ENCODE assay signal across 8 cellular contexts in the genomic region with DNA sequence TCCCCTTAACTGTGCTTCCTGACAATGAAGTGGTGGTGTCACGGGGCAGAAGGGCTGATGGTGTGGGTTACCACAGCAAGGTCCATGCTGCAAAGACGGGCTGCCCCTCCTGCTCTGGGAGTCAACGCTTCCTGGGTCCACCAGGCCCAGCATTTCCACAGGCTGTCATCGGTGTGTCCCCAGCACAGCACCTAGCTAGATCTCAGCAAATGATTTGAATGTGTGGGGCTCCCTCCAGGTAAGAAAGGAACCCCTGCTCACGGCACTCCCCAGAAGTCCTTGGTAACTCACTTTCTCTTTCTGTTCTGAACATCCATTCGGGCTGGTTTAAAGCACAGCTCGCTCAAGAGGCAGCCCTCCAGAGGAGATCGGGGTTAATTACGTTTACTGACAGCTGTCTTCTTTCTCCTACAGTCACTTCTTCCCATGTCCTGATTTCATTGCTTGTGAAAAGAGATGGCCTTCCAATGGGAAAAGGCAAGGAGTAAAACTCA. TPM values are rescaled to one million over a fixed set of nuclear protein-coding genes. Genes with fewer than 3 reads are reported as not detected.
DNase-seq lines count a peak whose midpoint lies in the region; ATAC-seq, FAIRE-seq and TF ChIP-seq lines count a peak whose summit lies in the region.

No MANE protein-coding gene starts in this region.

- no peaks in the 10 kb centered on the region for H3K79me2 ChIP-seq in Loucy (ENCODE audit: insufficient read depth, low read length)

- no peaks in the 10 kb centered on the region for H3K9me3 ChIP-seq in Loucy (ENCODE audit: insufficient read depth, low read depth, low read length)
- no peaks in the 10 kb centered on the region for H3K9me3 ChIP-seq in naive thymus-derived CD4-positive, alpha-beta T cell (ENCODE audit: control insufficient read depth in 2 of 3, low read length in 3 of 3)
- H3K9me3 ChIP-seq in testis = no peaks in the 10 kb centered on the region

- peak overlapping the region; percentile 75 for H3K4me3 ChIP-seq in Loucy (ENCODE audit: low read length, poor library complexity, severe bottlenecking)
- peak overlapping the region; percentile 60 for H3K4me3 ChIP-seq in naive thymus-derived CD4-positive, alpha-beta T cell (ENCODE audit: low read length)
- peak overlapping the region; percentile 15 to 18 for H3K4me3 ChIP-seq in testis

- H3K9ac ChIP-seq in Loucy (ENCODE audit: low read depth, low read length, poor library complexity, severe bottlenecking) = peak overlapping the region; percentile 74

- H3K9me2 ChIP-seq in Loucy (replicated peaks; ENCODE audit: low read depth, low read length) = no peaks in the 10 kb centered on the region

- peak; percentile 86 for ATAC-seq in GM21526 (IDR thresholded peaks at IDR 0.05; ENCODE audit: low FRiP score, unreplicated experiment)
- peak; percentile 94 for ATAC-seq in naive thymus-derived CD4-positive, alpha-beta T cell

- H3K36me3 Mint-ChIP-seq in naive thymus-derived CD4-positive, alpha-beta T cell = peaks cover 0 to 2% (median 0%) of the 10 kb centered on the region in 5 donors

- TF ChIP-seq POLR2A in testis (IDR thresholded peaks at IDR 0.05) = no peak

- peaks cover 23 to 64% (median 36%) of the 10 kb centered on the region in 7 donors for H3K4me1 Mint-ChIP-seq in naive thymus-derived CD4-positive, alpha-beta T cell

- H3K27me3 Mint-ChIP-seq in naive thymus-derived CD4-positive, alpha-beta T cell = peaks cover 0 to 2% (median 0%) of the 10 kb centered on the region in 5 donors

- CTCF ChIA-PET in naive thymus-derived CD4-positive, alpha-beta T cell (lab: Charles Lee) = interaction anchor here (0.7 to 4.9 kb wide), 12 partner anchors 9 to 317 kb away, joined by 3 to 38 read pairs (median 3); a partner anchor contains a TSS

- 51 to 58% methylated on average over 8 to 9 of the region's 9 CpGs for WGBS in testis, 2 donors

- FAIRE-seq in HTR-8/SVneo (lab: Jason Lieb, UNC) = no peak

- H2AFZ ChIP-seq in Loucy (ENCODE audit: low read length) = peak overlapping the region; percentile 96

- H4K20me1 ChIP-seq in Loucy (ENCODE audit: insufficient read depth, low read length, poor library complexity, severe bottlenecking) = no peaks in the 10 kb centered on the region

- H3K27ac ChIP-seq in naive thymus-derived CD4-positive, alpha-beta T cell (ENCODE audit: low read depth, low read length) = peak overlapping the region; percentile 68
- peak overlapping the region in 1 of 2 donors; percentile 64 for H3K27ac ChIP-seq in testis

- H3F3A ChIP-seq in Loucy (ENCODE audit: low read depth) = no peaks in the 10 kb centered on the region

- peak; percentile 29 for DNase-seq in GDM1 (lab: John Stamatoyannopoulos, UW)
- DNase-seq in activated CD4-positive, CD25-positive, alpha-beta regulatory T cell treated with anti-CD3 and anti-CD28 coated beads, Interleukin-2, amount 50 U/mL, for 16 hours (ENCODE audit: low read depth, low spot score) = peak; percentile 17
- peak; percentile 41 for DNase-seq in dermis blood vessel endothelial cell
- peak; percentile 37 to 80 (median 75) for DNase-seq in naive thymus-derived CD4-positive, alpha-beta T cell
- DNase-seq in testis = no peak
- DNase-seq in HTR-8/SVneo (ENCODE audit: insufficient read length, low spot score) = no peak

- peak overlapping the region; percentile 77 to 93 (median 84) for H3K4me3 Mint-ChIP-seq in naive thymus-derived CD4-positive, alpha-beta T cell

- H3K4me2 ChIP-seq in Loucy (ENCODE audit: low read depth, low read length, poor library complexity, severe bottlenecking) = peak overlapping the region; percentile 81

- peak overlapping the region; percentile 84 to 94 (median 92) for H3K27ac Mint-ChIP-seq in naive thymus-derived CD4-positive, alpha-beta T cell

- POLR2A ChIA-PET in naive thymus-derived CD4-positive, alpha-beta T cell (lab: Charles Lee) = interaction anchor here (0.6 to 18.0 kb wide), 6 partner anchors 10 to 144 kb away, joined by 3 to 344 read pairs (median 7); a partner anchor contains a TSS

- H3K27me3 ChIP-seq in Loucy (ENCODE audit: insufficient read depth, low read length, poor library complexity, severe bottlenecking) (no peaks in the 10 kb centered on the region), testis (no peaks in the 10 kb centered on the region)
- H3K27me3 ChIP-seq in naive thymus-derived CD4-positive, alpha-beta T cell (ENCODE audit: control insufficient read depth in 2 of 2, insufficient read depth in 2 of 2, low read length in 2 of 2) = no peaks in the 10 kb centered on the region

- intact Hi-C loops in naive thymus-derived CD4-positive, alpha-beta T cell (cut with micrococcal nuclease) = loop anchor here (1.0 to 10.0 kb wide), 11 partner anchors 23 to 563 kb away; a partner anchor contains a TSS
- intact Hi-C loops in testis (cut with DNase I; ENCODE audit: low total_unique reads) = no loop called here

- H3K9me3 Mint-ChIP-seq in naive thymus-derived CD4-positive, alpha-beta T cell = peaks cover 0 to 1% (median 0%) of the 10 kb centered on the region in 11 donors

- H3K36me3 ChIP-seq in Loucy (ENCODE audit: insufficient read depth, low read length) (no peaks in the 10 kb centered on the region), testis (ENCODE audit: low read depth, missing control alignments) (no peaks in the 10 kb centered on the region)
- no peaks in the 10 kb centered on the region for H3K36me3 ChIP-seq in naive thymus-derived CD4-positive, alpha-beta T cell (ENCODE audit: control insufficient read depth in 2 of 3, insufficient read depth in 3 of 3, low read length in 3 of 3)

- TF ChIP-seq CTCF in Loucy (conservative IDR thresholded peaks at IDR 0.05; ENCODE audit: low read length) (peak; percentile 56), testis (IDR thresholded peaks at IDR 0.05) (no peak)

- H3K4me1 ChIP-seq in Loucy (ENCODE audit: insufficient read depth, low read length, poor library complexity, severe bottlenecking) (peaks cover 39% of the 10 kb centered on the region), testis (peaks cover 5% of the 10 kb centered on the region)
- peaks cover 17 to 45% of the 10 kb centered on the region in 2 donors for H3K4me1 ChIP-seq in naive thymus-derived CD4-positive, alpha-beta T cell (ENCODE audit: control insufficient read depth in 2 of 2, insufficient read depth in 2 of 2, low read length in 2 of 2)

RNA-seq across cellular contexts. Expression of a gene that starts 27.3 kb away (rescaled TPM):
- total RNA-seq in dermis blood vessel endothelial cell = 0.85 and 0.93 TPM in 2 replicates
- total RNA-seq in naive thymus-derived CD4-positive, alpha-beta T cell = 10 to 100 TPM in 2 of 5 experiments, 1 to 10 TPM in 3; 6.6 to 19.1 (median 7.0) TPM
- 1 to 10 TPM; 4.3 to 7.2 TPM for polyA plus RNA-seq in naive thymus-derived CD4-positive, alpha-beta T cell
- 1 to 10 TPM; 4.8 to 7.2 TPM for total RNA-seq in testis
- polyA plus RNA-seq in testis (ENCODE audit: insufficient read depth, low read depth, low replicate concordance) = 7.3 TPM

Comparison
In these comparisons a context has a peak if more than half of its experiments do, and no peak if none do; other contexts are left out.
1. DNase-seq: peak in GDM1 (single experiment), activated CD4-positive, CD25-positive, alpha-beta regulatory T cell treated with anti-CD3 and anti-CD28 coated beads, Interleukin-2, amount 50 U/mL, for 16 hours (single experiment), dermis blood vessel endothelial cell (single experiment) and naive thymus-derived CD4-positive, alpha-beta T cell (9 of 9); none in testis (single experiment) and HTR-8/SVneo (single experiment).
2. H3K4me3 ChIP-seq: peak in every context shown above with its lines; median percentile 75 in Loucy; 60 in naive thymus-derived CD4-positive, alpha-beta T cell; 16 in testis.